In the genomic region with DNA sequence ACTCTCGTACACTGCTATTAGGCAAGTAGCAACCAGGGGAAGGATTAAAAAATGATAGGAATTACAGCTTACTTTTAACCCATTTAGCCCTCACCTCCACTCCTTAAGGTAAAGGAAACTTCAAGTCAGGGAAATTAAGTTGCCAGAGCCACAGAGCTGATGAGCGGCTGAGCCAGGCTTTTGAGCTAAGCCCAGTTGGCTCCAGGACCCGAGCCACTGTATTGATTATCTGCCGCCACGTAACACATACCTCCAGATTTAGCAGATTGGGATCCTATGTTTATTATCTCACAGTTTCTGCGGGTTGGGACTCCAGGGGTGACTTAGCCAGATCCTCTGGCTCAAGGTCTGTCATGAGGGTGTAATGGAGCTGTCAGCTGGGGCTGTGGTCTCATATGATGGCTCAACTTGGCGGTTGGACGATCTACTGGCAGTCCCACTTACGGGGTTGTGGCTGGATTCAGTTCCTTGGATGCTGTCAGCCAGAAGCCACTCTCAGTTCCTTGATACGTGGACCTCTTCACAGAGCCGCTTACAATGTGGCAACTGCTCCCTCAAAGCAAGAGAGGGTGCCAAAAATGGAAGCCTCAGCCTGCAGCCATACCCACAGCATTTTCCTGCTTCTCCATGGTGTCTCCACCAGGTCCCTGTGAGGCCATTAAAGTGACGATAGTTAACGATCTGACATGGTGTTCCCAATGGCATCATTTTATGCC, we compare ENCODE assay signal across 1 cellular context.
A peak's percentile ranks its signal among the peaks of the same experiment; 100 is the strongest.
TF ChIP-seq lines count a peak whose summit lies in the region.

No MANE protein-coding gene starts in this region.

TF ChIP-seq in HepG2, 621 proteins besides CTCF, POLR2A, EP300 and RAD21 (continued from another document and continues in another):
- TF ChIP-seq, protein P1, sequence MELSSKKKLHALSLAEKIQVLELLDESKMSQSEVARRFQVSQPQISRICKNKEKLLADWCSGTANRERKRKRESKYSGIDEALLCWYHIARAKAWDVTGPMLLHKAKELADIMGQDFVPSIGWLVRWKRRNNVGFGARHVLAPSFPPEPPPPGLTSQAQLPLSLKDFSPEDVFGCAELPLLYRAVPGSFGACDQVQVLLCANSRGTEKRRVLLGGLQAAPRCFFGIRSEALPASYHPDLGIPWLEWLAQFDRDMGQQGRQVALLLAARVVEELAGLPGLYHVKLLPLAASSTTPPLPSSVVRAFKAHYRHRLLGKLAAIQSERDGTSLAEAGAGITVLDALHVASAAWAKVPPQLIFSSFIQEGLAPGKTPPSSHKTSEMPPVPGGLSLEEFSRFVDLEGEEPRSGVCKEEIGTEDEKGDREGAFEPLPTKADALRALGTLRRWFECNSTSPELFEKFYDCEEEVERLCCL (CRISPR knock-in tag; IDR thresholded peaks at IDR 0.05; ENCODE audit: borderline replicate concordance), result no peak
- TF ChIP-seq, protein P2, sequence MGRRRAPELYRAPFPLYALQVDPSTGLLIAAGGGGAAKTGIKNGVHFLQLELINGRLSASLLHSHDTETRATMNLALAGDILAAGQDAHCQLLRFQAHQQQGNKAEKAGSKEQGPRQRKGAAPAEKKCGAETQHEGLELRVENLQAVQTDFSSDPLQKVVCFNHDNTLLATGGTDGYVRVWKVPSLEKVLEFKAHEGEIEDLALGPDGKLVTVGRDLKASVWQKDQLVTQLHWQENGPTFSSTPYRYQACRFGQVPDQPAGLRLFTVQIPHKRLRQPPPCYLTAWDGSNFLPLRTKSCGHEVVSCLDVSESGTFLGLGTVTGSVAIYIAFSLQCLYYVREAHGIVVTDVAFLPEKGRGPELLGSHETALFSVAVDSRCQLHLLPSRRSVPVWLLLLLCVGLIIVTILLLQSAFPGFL (CRISPR knock-in tag; IDR thresholded peaks at IDR 0.05), result no peak
- TF ChIP-seq, protein P3, sequence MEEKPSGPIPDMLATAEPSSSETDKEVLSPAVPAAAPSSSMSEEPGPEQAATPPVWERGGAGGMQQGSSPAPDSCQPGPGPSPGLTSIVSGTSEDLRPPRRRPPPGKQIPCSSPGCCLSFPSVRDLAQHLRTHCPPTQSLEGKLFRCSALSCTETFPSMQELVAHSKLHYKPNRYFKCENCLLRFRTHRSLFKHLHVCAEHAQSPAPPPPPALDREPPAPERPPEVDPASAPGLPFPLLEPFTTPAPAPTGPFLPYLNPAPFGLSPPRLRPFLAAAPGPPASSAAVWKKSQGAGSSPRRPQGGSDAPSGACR (CRISPR knock-in tag; IDR thresholded peaks at IDR 0.05), result no peak
- TF ChIP-seq GZF1 (CRISPR knock-in tag; IDR thresholded peaks at IDR 0.05) (no peak), ZNF788 (CRISPR knock-in tag; IDR thresholded peaks at IDR 0.05; ENCODE audit: borderline replicate concordance) (no peak), MEF2D (CRISPR knock-in tag; IDR thresholded peaks at IDR 0.05) (no peak), ZNF761 (CRISPR knock-in tag; conservative IDR thresholded peaks at IDR 0.05) (0 out of 2 replicates have a peak, but pooled peaks have one; percentile 8), KAT7 (CRISPR knock-in tag; IDR thresholded peaks at IDR 0.05; ENCODE audit: borderline replicate concordance) (no peak), ZNF567 (CRISPR knock-in tag; IDR thresholded peaks at IDR 0.05; ENCODE audit: borderline replicate concordance) (no peak), BORCS8-MEF2B (CRISPR knock-in tag; IDR thresholded peaks at IDR 0.05) (peak; percentile 13; the same call in 1 of the 2 replicates), HNF4G (IDR thresholded peaks at IDR 0.05; ENCODE audit: borderline replicate concordance, low read depth, low read length) (no peak), HNF4G (CRISPR knock-in tag; IDR thresholded peaks at IDR 0.05; ENCODE audit: borderline replicate concordance, low read depth) (no peak), ZBTB8A (CRISPR knock-in tag; IDR thresholded peaks at IDR 0.05; ENCODE audit: borderline replicate concordance, low read depth) (no peak), HCFC1 (IDR thresholded peaks at IDR 0.05; ENCODE audit: low read depth, low read length) (no peak), POGZ (CRISPR knock-in tag; IDR thresholded peaks at IDR 0.05) (no peak), STAG1 (CRISPR knock-in tag; IDR thresholded peaks at IDR 0.05) (no peak), ZNF296 (CRISPR knock-in tag; conservative IDR thresholded peaks at IDR 0.05) (no peak), ZNF598 (CRISPR knock-in tag; IDR thresholded peaks at IDR 0.05; ENCODE audit: borderline replicate concordance) (0 out of 2 replicates have a peak, but pooled peaks have one; percentile 25), ZNF510 (CRISPR knock-in tag; IDR thresholded peaks at IDR 0.05; ENCODE audit: low read depth) (no peak), PRMT3 (CRISPR knock-in tag; IDR thresholded peaks at IDR 0.05; ENCODE audit: borderline replicate concordance, low read depth) (no peak), SRSF9 (IDR thresholded peaks at IDR 0.05; ENCODE audit: borderline replicate concordance, insufficient read depth, low read depth, low read length, poor library complexity, severe bottlenecking) (no peak)
- TF ChIP-seq, protein P4, sequence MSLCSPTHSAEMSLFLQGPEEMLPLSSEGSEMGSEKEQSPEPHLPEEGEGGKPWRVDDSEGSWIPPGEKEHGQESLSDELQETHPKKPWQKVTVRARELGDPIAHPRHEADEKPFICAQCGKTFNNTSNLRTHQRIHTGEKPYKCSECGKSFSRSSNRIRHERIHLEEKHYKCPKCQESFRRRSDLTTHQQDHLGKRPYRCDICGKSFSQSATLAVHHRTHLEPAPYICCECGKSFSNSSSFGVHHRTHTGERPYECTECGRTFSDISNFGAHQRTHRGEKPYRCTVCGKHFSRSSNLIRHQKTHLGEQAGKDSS (CRISPR knock-in tag; IDR thresholded peaks at IDR 0.05; ENCODE audit: borderline replicate concordance, low read depth), result no peak
- TF ChIP-seq, protein P5, sequence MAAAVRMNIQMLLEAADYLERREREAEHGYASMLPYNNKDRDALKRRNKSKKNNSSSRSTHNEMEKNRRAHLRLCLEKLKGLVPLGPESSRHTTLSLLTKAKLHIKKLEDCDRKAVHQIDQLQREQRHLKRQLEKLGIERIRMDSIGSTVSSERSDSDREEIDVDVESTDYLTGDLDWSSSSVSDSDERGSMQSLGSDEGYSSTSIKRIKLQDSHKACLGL (CRISPR knock-in tag; IDR thresholded peaks at IDR 0.05), result 0 out of 2 replicates have a peak, but pooled peaks have one; percentile 36
- TF ChIP-seq, protein P6, sequence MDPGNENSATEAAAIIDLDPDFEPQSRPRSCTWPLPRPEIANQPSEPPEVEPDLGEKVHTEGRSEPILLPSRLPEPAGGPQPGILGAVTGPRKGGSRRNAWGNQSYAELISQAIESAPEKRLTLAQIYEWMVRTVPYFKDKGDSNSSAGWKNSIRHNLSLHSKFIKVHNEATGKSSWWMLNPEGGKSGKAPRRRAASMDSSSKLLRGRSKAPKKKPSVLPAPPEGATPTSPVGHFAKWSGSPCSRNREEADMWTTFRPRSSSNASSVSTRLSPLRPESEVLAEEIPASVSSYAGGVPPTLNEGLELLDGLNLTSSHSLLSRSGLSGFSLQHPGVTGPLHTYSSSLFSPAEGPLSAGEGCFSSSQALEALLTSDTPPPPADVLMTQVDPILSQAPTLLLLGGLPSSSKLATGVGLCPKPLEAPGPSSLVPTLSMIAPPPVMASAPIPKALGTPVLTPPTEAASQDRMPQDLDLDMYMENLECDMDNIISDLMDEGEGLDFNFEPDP (CRISPR knock-in tag; conservative IDR thresholded peaks at IDR 0.05), result peak; percentile 98; the same call in 1 of the 2 replicates
- TF ChIP-seq, protein P7, sequence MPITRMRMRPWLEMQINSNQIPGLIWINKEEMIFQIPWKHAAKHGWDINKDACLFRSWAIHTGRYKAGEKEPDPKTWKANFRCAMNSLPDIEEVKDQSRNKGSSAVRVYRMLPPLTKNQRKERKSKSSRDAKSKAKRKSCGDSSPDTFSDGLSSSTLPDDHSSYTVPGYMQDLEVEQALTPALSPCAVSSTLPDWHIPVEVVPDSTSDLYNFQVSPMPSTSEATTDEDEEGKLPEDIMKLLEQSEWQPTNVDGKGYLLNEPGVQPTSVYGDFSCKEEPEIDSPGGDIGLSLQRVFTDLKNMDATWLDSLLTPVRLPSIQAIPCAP (CRISPR knock-in tag; IDR thresholded peaks at IDR 0.05; ENCODE audit: low read depth), result no peak
- TF ChIP-seq, protein P8, sequence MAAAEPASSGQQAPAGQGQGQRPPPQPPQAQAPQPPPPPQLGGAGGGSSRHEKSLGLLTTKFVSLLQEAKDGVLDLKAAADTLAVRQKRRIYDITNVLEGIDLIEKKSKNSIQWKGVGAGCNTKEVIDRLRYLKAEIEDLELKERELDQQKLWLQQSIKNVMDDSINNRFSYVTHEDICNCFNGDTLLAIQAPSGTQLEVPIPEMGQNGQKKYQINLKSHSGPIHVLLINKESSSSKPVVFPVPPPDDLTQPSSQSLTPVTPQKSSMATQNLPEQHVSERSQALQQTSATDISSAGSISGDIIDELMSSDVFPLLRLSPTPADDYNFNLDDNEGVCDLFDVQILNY (CRISPR knock-in tag; conservative IDR thresholded peaks at IDR 0.05), result no peak
- TF ChIP-seq, protein P9, sequence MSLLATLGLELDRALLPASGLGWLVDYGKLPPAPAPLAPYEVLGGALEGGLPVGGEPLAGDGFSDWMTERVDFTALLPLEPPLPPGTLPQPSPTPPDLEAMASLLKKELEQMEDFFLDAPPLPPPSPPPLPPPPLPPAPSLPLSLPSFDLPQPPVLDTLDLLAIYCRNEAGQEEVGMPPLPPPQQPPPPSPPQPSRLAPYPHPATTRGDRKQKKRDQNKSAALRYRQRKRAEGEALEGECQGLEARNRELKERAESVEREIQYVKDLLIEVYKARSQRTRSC (CRISPR knock-in tag; IDR thresholded peaks at IDR 0.05; ENCODE audit: low read depth), result no peak; the same call in 1 of the 2 replicates
- TF ChIP-seq, protein P10, sequence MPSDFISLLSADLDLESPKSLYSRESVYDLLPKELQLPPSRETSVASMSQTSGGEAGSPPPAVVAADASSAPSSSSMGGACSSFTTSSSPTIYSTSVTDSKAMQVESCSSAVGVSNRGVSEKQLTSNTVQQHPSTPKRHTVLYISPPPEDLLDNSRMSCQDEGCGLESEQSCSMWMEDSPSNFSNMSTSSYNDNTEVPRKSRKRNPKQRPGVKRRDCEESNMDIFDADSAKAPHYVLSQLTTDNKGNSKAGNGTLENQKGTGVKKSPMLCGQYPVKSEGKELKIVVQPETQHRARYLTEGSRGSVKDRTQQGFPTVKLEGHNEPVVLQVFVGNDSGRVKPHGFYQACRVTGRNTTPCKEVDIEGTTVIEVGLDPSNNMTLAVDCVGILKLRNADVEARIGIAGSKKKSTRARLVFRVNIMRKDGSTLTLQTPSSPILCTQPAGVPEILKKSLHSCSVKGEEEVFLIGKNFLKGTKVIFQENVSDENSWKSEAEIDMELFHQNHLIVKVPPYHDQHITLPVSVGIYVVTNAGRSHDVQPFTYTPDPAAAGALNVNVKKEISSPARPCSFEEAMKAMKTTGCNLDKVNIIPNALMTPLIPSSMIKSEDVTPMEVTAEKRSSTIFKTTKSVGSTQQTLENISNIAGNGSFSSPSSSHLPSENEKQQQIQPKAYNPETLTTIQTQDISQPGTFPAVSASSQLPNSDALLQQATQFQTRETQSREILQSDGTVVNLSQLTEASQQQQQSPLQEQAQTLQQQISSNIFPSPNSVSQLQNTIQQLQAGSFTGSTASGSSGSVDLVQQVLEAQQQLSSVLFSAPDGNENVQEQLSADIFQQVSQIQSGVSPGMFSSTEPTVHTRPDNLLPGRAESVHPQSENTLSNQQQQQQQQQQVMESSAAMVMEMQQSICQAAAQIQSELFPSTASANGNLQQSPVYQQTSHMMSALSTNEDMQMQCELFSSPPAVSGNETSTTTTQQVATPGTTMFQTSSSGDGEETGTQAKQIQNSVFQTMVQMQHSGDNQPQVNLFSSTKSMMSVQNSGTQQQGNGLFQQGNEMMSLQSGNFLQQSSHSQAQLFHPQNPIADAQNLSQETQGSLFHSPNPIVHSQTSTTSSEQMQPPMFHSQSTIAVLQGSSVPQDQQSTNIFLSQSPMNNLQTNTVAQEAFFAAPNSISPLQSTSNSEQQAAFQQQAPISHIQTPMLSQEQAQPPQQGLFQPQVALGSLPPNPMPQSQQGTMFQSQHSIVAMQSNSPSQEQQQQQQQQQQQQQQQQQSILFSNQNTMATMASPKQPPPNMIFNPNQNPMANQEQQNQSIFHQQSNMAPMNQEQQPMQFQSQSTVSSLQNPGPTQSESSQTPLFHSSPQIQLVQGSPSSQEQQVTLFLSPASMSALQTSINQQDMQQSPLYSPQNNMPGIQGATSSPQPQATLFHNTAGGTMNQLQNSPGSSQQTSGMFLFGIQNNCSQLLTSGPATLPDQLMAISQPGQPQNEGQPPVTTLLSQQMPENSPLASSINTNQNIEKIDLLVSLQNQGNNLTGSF (CRISPR knock-in tag; IDR thresholded peaks at IDR 0.05), result no peak
- TF ChIP-seq, protein P11, sequence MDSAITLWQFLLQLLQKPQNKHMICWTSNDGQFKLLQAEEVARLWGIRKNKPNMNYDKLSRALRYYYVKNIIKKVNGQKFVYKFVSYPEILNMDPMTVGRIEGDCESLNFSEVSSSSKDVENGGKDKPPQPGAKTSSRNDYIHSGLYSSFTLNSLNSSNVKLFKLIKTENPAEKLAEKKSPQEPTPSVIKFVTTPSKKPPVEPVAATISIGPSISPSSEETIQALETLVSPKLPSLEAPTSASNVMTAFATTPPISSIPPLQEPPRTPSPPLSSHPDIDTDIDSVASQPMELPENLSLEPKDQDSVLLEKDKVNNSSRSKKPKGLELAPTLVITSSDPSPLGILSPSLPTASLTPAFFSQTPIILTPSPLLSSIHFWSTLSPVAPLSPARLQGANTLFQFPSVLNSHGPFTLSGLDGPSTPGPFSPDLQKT (CRISPR knock-in tag; IDR thresholded peaks at IDR 0.05; ENCODE audit: borderline replicate concordance), result no peak
- TF ChIP-seq, protein P12, sequence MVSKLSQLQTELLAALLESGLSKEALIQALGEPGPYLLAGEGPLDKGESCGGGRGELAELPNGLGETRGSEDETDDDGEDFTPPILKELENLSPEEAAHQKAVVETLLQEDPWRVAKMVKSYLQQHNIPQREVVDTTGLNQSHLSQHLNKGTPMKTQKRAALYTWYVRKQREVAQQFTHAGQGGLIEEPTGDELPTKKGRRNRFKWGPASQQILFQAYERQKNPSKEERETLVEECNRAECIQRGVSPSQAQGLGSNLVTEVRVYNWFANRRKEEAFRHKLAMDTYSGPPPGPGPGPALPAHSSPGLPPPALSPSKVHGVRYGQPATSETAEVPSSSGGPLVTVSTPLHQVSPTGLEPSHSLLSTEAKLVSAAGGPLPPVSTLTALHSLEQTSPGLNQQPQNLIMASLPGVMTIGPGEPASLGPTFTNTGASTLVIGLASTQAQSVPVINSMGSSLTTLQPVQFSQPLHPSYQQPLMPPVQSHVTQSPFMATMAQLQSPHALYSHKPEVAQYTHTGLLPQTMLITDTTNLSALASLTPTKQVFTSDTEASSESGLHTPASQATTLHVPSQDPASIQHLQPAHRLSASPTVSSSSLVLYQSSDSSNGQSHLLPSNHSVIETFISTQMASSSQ (IDR thresholded peaks at IDR 0.05; ENCODE audit: low read depth), result no peak
- TF ChIP-seq, protein P12 (CRISPR knock-in tag; IDR thresholded peaks at IDR 0.05; ENCODE audit: borderline replicate concordance), result no peak
